Comparison of ENCODE assay signal across 13 cellular contexts in genomic region chr16:17368511-17368910, GRCh38.
DNase-seq lines count a peak whose midpoint lies in the region; ATAC-seq lines count a peak whose summit lies in the region.
"Had no signal": no experiment of that assay in that cellular context is flagged by ENCODE, and none has a peak within 500 bp of the region (broad histone marks: within the 10 kb centered on the region; RNA-seq: fewer than 3 reads in every experiment).

No MANE protein-coding gene starts in this region.

- peak; percentile 75 for DNase-seq in activated CD4-positive, alpha-beta T cell treated with anti-CD3 and anti-CD28 coated beads, Interleukin-2, amount 10 ng/mL, durations not matched to agents 24 days and 14 days
- DNase-seq in activated CD4-positive, alpha-beta T cell treated with anti-CD3 and anti-CD28 coated beads, Interleukin-2, amount 50 U/mL, for 48 hours = no peak
- DNase-seq in T-cell (no peak), hypothalamus (lab: John Stamatoyannopoulos, UW) (no peak)
- no peak for DNase-seq in effector memory CD4-positive, alpha-beta T cell
- no peak for DNase-seq in stimulated activated naive B cell treated with anti-CD40 and anti-IgM and Interleukin-4, amounts not matched to agents 10 μg/mL and 1 μg/mL and 100 μg/mL, for 72 hours
- DNase-seq: activated CD4-positive, alpha-beta T cell treated with anti-CD3 and anti-CD28 coated beads, Interleukin-2, amount 50 U/mL, for 4 hours; NCI-H226; OCI-M1 had no signal

- no peaks in the 10 kb centered on the region for H3K9me3 Mint-ChIP-seq in activated CD4-positive, alpha-beta T cell treated with anti-CD3 and anti-CD28 coated beads, Interleukin-2, amount 10 ng/mL, durations not matched to agents 24 days and 14 days
- peaks cover 0 to 3% (median 0%) of the 10 kb centered on the region in 3 donors for H3K9me3 Mint-ChIP-seq in T-cell
- H3K9me3 Mint-ChIP-seq in stimulated activated naive B cell treated with anti-CD40 and anti-IgM and Interleukin-4, amounts not matched to agents 10 μg/mL and 1 μg/mL and 100 μg/mL, for 72 hours = peaks cover 0 to 5% of the 10 kb centered on the region in 2 donors

- H3K4me1 Mint-ChIP-seq in activated CD4-positive, alpha-beta T cell treated with anti-CD3 and anti-CD28 coated beads, Interleukin-2, amount 10 ng/mL, durations not matched to agents 24 days and 14 days = peaks cover 80% of the 10 kb centered on the region
- peaks cover 90 to 97% (median 95%) of the 10 kb centered on the region in 3 donors for H3K4me1 Mint-ChIP-seq in T-cell
- H3K4me1 Mint-ChIP-seq in stimulated activated naive B cell treated with anti-CD40 and anti-IgM and Interleukin-4, amounts not matched to agents 10 μg/mL and 1 μg/mL and 100 μg/mL, for 72 hours = peaks cover 68 to 86% of the 10 kb centered on the region in 2 donors

- H3K27me3 ChIP-seq in effector memory CD4-positive, alpha-beta T cell (replicated peaks; ENCODE audit: control insufficient read depth, insufficient read depth, low read length, poor library complexity, severe bottlenecking) = no peaks in the 10 kb centered on the region
- H3K27me3 ChIP-seq: right atrium auricular region had no signal

- H3K36me3 Mint-ChIP-seq in activated CD4-positive, alpha-beta T cell treated with anti-CD3 and anti-CD28 coated beads, Interleukin-2, amount 10 ng/mL, durations not matched to agents 24 days and 14 days (ENCODE audit: low read depth) = peaks cover 8% of the 10 kb centered on the region
- no peaks in the 10 kb centered on the region for H3K36me3 Mint-ChIP-seq in T-cell
- peaks cover 35 to 44% of the 10 kb centered on the region in 2 donors for H3K36me3 Mint-ChIP-seq in stimulated activated naive B cell treated with anti-CD40 and anti-IgM and Interleukin-4, amounts not matched to agents 10 μg/mL and 1 μg/mL and 100 μg/mL, for 72 hours

- peak overlapping the region; percentile 86 for H3K4me3 Mint-ChIP-seq in activated CD4-positive, alpha-beta T cell treated with anti-CD3 and anti-CD28 coated beads, Interleukin-2, amount 10 ng/mL, durations not matched to agents 24 days and 14 days
- H3K4me3 Mint-ChIP-seq in T-cell = peak overlapping the region; percentile 84 to 88 (median 88)
- peak overlapping the region; percentile 52 to 84 for H3K4me3 Mint-ChIP-seq in stimulated activated naive B cell treated with anti-CD40 and anti-IgM and Interleukin-4, amounts not matched to agents 10 μg/mL and 1 μg/mL and 100 μg/mL, for 72 hours

- H3K9me3 ChIP-seq in effector memory CD4-positive, alpha-beta T cell (ENCODE audit: control insufficient read depth, low read length) = no peaks in the 10 kb centered on the region
- H3K9me3 ChIP-seq: right atrium auricular region had no signal

- H3K27ac Mint-ChIP-seq in activated CD4-positive, alpha-beta T cell treated with anti-CD3 and anti-CD28 coated beads, Interleukin-2, amount 10 ng/mL, durations not matched to agents 24 days and 14 days = peak overlapping the region; percentile 96
- H3K27ac Mint-ChIP-seq in T-cell = peak overlapping the region; percentile 98 to 100
- peak overlapping the region; percentile 98 for H3K27ac Mint-ChIP-seq in stimulated activated naive B cell treated with anti-CD40 and anti-IgM and Interleukin-4, amounts not matched to agents 10 μg/mL and 1 μg/mL and 100 μg/mL, for 72 hours

- no peak overlapping the region for H3K4me3 ChIP-seq in effector memory CD4-positive, alpha-beta T cell (ENCODE audit: insufficient read depth, low read depth, low read length, poor library complexity, severe bottlenecking)
- H3K4me3 ChIP-seq: right atrium auricular region had no signal

- no peak for ATAC-seq in T-cell (replicated peaks in 1 of 4)
- ATAC-seq in stimulated activated naive B cell treated with anti-CD40 and anti-IgM and Interleukin-4, amounts not matched to agents 10 μg/mL and 1 μg/mL and 100 μg/mL, for 72 hours (replicated peaks) = no peak
- no peak for ATAC-seq in GM19023 (IDR thresholded peaks at IDR 0.05; ENCODE audit: unreplicated experiment)
- ATAC-seq in activated CD4-positive, CD25-positive, alpha-beta regulatory T cell treated with anti-CD3 and anti-CD28 coated beads, Interleukin-2, amount 50 U/mL, for 24 hours = no peak
- ATAC-seq: HCT116 had no signal

- no peaks in the 10 kb centered on the region for H3K36me3 ChIP-seq in effector memory CD4-positive, alpha-beta T cell (ENCODE audit: control insufficient read depth, insufficient read depth, low read length)
- H3K36me3 ChIP-seq: right atrium auricular region had no signal

- CTCF ChIA-PET in T-cell (lab: Charles Lee) = interaction anchor here in 1 of 2 donors (0.7 to 1.5 kb wide), 2 partner anchors 15 to 48 kb away, joined by 3 to 5 read pairs; no protein-coding TSS in a partner anchor

- H3K27ac ChIP-seq in effector memory CD4-positive, alpha-beta T cell (ENCODE audit: insufficient read depth, low read length, poor library complexity, severe bottlenecking) = peak overlapping the region; percentile 81

- H3K4me1 ChIP-seq in effector memory CD4-positive, alpha-beta T cell (ENCODE audit: control insufficient read depth, insufficient read depth, low read length, poor library complexity, severe bottlenecking) = peaks cover 78% of the 10 kb centered on the region

- POLR2A ChIA-PET in T-cell (lab: Charles Lee) = no interaction called here

- intact Hi-C loops in activated CD4-positive, alpha-beta T cell treated with anti-CD3 and anti-CD28 coated beads, Interleukin-2, amount 10 ng/mL, durations not matched to agents 24 days and 14 days (cut with micrococcal nuclease) = loop anchor here (5.0 kb wide), 1 partner anchor 61 kb away; no protein-coding TSS in a partner anchor

- H3K27me3 Mint-ChIP-seq in activated CD4-positive, alpha-beta T cell treated with anti-CD3 and anti-CD28 coated beads, Interleukin-2, amount 10 ng/mL, durations not matched to agents 24 days and 14 days = no peaks in the 10 kb centered on the region
- no peaks in the 10 kb centered on the region for H3K27me3 Mint-ChIP-seq in T-cell
- no peaks in the 10 kb centered on the region for H3K27me3 Mint-ChIP-seq in stimulated activated naive B cell treated with anti-CD40 and anti-IgM and Interleukin-4, amounts not matched to agents 10 μg/mL and 1 μg/mL and 100 μg/mL, for 72 hours
